In genomic region chr15:66821307-66821706, GRCh38 we compare ENCODE assay signal across 11 cellular contexts.
"Had no signal": no experiment of that assay in that cellular context is flagged by ENCODE, and none has a peak within 500 bp of the region (broad histone marks: within the 10 kb centered on the region; RNA-seq: fewer than 3 reads in every experiment).

No MANE protein-coding gene starts in this region.

- H3K36me3 ChIP-seq: breast epithelium had no signal

- H3K27me3 Mint-ChIP-seq: activated naive CD8-positive, alpha-beta T cell had no signal

- ATAC-seq: esophagus mucosa, T-helper 17 cell had no signal

- H3K4me1 ChIP-seq: breast epithelium had no signal

- H3K4me3 Mint-ChIP-seq: activated B cell treated with CpG ODN at 0.5 μM for 24 hours; activated naive CD8-positive, alpha-beta T cell; neural crest cell; T-helper 17 cell had no signal

- H3K4me2 ChIP-seq: smooth muscle cell had no signal

- H3K36me3 Mint-ChIP-seq: activated naive CD8-positive, alpha-beta T cell had no signal

- H3K27ac ChIP-seq: breast epithelium, dorsolateral prefrontal cortex had no signal

- H3K27ac Mint-ChIP-seq: activated B cell treated with CpG ODN at 0.5 μM for 24 hours; activated naive CD8-positive, alpha-beta T cell; T-helper 17 cell had no signal

- H3K4me1 Mint-ChIP-seq: activated B cell treated with CpG ODN at 0.5 μM for 24 hours, neural crest cell, T-helper 17 cell had no signal

- H3K27me3 ChIP-seq: breast epithelium, dorsolateral prefrontal cortex had no signal

- DNase-seq: activated B cell treated with CpG ODN at 0.5 μM for 24 hours; activated CD4-positive, alpha-beta T cell treated with anti-CD3 and anti-CD28 coated beads, Interleukin-2, amount 50 U/mL, for 1 hour; dorsolateral prefrontal cortex; foreskin melanocyte; retina; T-helper 17 cell had no signal

- H3K9me3 Mint-ChIP-seq: activated B cell treated with CpG ODN at 0.5 μM for 24 hours, neural crest cell had no signal

- H3K4me3 ChIP-seq: breast epithelium, dorsolateral prefrontal cortex, smooth muscle cell had no signal

- H3K9me3 ChIP-seq: breast epithelium had no signal
